In the genomic region with DNA sequence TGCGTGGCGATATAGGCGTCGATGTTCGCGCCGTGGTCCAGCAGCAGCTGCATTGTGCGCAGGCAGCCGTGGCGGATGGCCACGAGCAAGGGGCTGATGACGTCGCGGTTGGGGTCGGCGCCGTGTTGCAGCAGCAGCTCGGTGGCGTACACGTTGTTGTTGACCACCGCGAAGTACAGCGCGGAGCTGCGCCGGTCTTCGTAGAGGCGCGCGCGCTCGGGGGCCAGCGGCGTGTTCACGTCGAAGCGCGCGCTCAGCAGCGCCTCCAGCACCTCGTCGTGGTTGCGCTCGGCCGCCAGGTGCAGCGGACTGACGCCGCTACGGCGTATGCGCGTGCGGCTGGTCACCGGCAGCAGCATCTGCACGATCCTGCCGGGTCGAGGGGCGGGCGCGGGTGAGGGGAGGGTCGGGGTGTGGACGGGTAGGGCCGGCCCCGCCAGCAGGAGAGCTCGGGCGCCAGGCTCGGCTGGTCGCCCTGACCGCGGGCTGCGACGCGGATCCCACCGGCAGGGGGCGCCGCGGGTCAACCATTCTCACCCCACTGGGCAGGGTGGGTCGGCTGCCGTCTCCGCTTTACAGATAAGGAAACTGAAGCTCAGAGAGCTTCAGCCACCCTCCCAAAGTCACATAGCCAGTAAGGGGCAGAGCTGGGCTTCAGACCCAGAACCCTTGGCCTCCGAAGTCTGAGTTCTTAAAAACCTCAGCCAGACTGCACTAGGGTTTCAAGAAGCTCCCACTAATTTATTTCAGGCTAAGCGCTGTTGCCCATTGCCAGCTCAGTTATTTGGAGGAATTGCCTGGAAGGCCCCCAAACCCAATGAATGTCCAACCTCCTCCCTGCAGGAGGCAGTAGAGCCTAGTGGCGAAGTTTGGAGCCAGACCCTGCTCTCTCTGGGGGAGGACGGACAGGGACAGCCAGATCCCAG, we compare ENCODE assay signal across 8 cellular contexts.
DNase-seq lines count a peak whose midpoint lies in the region; TF ChIP-seq lines count a peak whose summit lies in the region.

No MANE protein-coding gene starts in this region.

- H3K9me3 ChIP-seq in Loucy (ENCODE audit: insufficient read depth, low read depth, low read length), result no peaks in the 10 kb centered on the region

- H3K9ac ChIP-seq in Loucy (ENCODE audit: low read depth, low read length, poor library complexity, severe bottlenecking), result no peak overlapping the region

- DNase-seq in GM06990 (ENCODE audit: extremely low read depth, insufficient read length) (peak; percentile 91), GOT3 (lab: John Stamatoyannopoulos, UW) (peak; percentile 25), cerebellar cortex (ENCODE audit: low spot score) (peak; percentile 61), kidney tubule cell (ENCODE audit: low spot score) (peak; percentile 79), cortex of kidney (lab: John Stamatoyannopoulos, UW) (no peak)
- DNase-seq in activated CD4-positive, CD25-positive, alpha-beta regulatory T cell treated with anti-CD3 and anti-CD28 coated beads, Interleukin-2, amount 50 U/mL, for 72 hours, result peak; percentile 97
- peak; percentile 94 to 97 for DNase-seq in stimulated activated CD4-positive, alpha-beta T cell treated with anti-CD3 and anti-CD28 coated beads, Interleukin-2, amount 100 ng/mL, for 48 hours

- H3F3A ChIP-seq in Loucy (ENCODE audit: low read depth), result no peaks in the 10 kb centered on the region

- H3K4me1 ChIP-seq in Loucy (ENCODE audit: insufficient read depth, low read length, poor library complexity, severe bottlenecking), result no peaks in the 10 kb centered on the region

- no peak overlapping the region for H3K4me2 ChIP-seq in Loucy (ENCODE audit: low read depth, low read length, poor library complexity, severe bottlenecking)

- H2AFZ ChIP-seq in Loucy (ENCODE audit: low read length), result no peak overlapping the region

- H4K20me1 ChIP-seq in Loucy (ENCODE audit: insufficient read depth, low read length, poor library complexity, severe bottlenecking), result no peaks in the 10 kb centered on the region

- no peaks in the 10 kb centered on the region for H3K9me2 ChIP-seq in Loucy (replicated peaks; ENCODE audit: low read depth, low read length)

- peak; percentile 52 for TF ChIP-seq CTCF in GM06990 (IDR thresholded peaks at IDR 0.05; ENCODE audit: insufficient read depth, low read length, poor library complexity, severe bottlenecking)
- TF ChIP-seq CTCF in Loucy (conservative IDR thresholded peaks at IDR 0.05; ENCODE audit: low read length), result peak; percentile 49

- H3K36me3 ChIP-seq in GM06990 (ENCODE audit: control insufficient read depth, insufficient read depth, low read length) (peaks cover 2% of the 10 kb centered on the region), Loucy (ENCODE audit: insufficient read depth, low read length) (no peaks in the 10 kb centered on the region)

- H3K27me3 ChIP-seq in GM06990 (replicated peaks; ENCODE audit: control insufficient read depth, insufficient read depth, low read length) (no peaks in the 10 kb centered on the region), Loucy (ENCODE audit: insufficient read depth, low read length, poor library complexity, severe bottlenecking) (no peaks in the 10 kb centered on the region)

- H3K79me2 ChIP-seq in Loucy (ENCODE audit: insufficient read depth, low read length), result no peaks in the 10 kb centered on the region

- H3K4me3 ChIP-seq in GM06990 (replicated peaks; ENCODE audit: low read depth, low read length) (no peak overlapping the region), Loucy (ENCODE audit: low read length, poor library complexity, severe bottlenecking) (no peak overlapping the region)
